Comparison of ENCODE assay signal across 1 cellular context in the genomic region with DNA sequence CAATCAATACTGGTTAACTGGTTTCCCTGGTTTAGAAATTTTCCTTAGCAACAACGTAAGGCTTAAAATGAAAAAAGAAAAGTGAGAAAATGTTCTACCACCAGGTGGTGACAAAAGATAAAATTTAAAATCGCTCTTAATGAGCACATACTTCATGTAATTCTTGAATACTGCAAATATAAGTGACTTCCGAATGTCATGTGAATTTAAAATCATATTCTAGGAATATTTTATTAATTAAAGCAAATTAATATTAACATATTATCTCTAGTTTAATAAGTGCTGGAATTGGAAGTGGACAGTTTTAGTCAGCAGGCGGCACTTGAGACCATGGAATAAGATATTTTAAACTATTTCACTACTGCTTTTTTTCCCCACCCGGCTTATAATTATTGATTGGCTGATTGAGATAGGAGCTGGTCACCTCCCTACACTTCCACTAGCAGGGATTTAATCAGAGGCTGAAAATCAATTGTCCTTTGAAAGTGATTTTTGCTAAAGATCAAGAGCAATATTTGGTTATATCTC.
TF ChIP-seq lines count a peak whose summit lies in the region.

No MANE protein-coding gene starts in this region.

TF ChIP-seq in liver, 16 proteins besides CTCF, POLR2A, EP300 and RAD21 (continued from another document):
- TF ChIP-seq MAX (IDR thresholded peaks at IDR 0.05) (no peak), YY1 (IDR thresholded peaks at IDR 0.05) (no peak), RXRA (IDR thresholded peaks at IDR 0.05) (no peak)
